ENCODE assay signal across 8 cellular contexts in genomic region chr3:51501833-51502561, GRCh38. TPM values are rescaled to one million over a fixed set of nuclear protein-coding genes. Genes with fewer than 3 reads are reported as not detected.
DNase-seq lines count a peak whose midpoint lies in the region; ATAC-seq and TF ChIP-seq lines count a peak whose summit lies in the region.

No MANE protein-coding gene starts in this region.

- no peaks in the 10 kb centered on the region for H3K9me3 Mint-ChIP-seq in CD14-positive monocyte
- no peaks in the 10 kb centered on the region for H3K9me3 Mint-ChIP-seq in dendritic cell treated with granulocyte-macrophage colony-stimulating factor and Interleukin-4, amounts not matched to agents 40 ng/mL and 50 ng/mL, for 4 days

- DNase-seq in CD14-positive monocyte (ENCODE audit: low spot score) (peak; percentile 59), H4 (ENCODE audit: low spot score) (peak; percentile 39), NCI-H446 treated with DMSO at 0.1 percent for 48 hours (lab: John Stamatoyannopoulos, UW) (peak; percentile 35), lower leg skin (ENCODE audit: low spot score in 2 of 2) (peak; percentile 78 to 96)
- DNase-seq in activated CD4-positive, alpha-beta T cell treated with anti-CD3 and anti-CD28 coated beads, Interleukin-2, amount 50 U/mL, for 4 hours: peak; percentile 71 to 78
- peak; percentile 67 to 69 (median 68) for DNase-seq in stimulated activated CD4-positive, alpha-beta T cell treated with anti-CD3 and anti-CD28 coated beads, TNF-alpha, amount 100 ng/mL, for 4 hours (ENCODE audit: low read depth in 3 of 3)

- TF ChIP-seq POLR2A in lower leg skin (IDR thresholded peaks at IDR 0.05): no peak

- peaks cover 0 to 3% (median 0%) of the 10 kb centered on the region in 3 donors for H3K27me3 Mint-ChIP-seq in CD14-positive monocyte (ENCODE audit: low read depth in 3 of 3)
- H3K27me3 Mint-ChIP-seq in dendritic cell treated with granulocyte-macrophage colony-stimulating factor and Interleukin-4, amounts not matched to agents 40 ng/mL and 50 ng/mL, for 4 days: no peaks in the 10 kb centered on the region

- H3K36me3 Mint-ChIP-seq in CD14-positive monocyte: no peaks in the 10 kb centered on the region
- peaks cover 11% of the 10 kb centered on the region for H3K36me3 Mint-ChIP-seq in dendritic cell treated with granulocyte-macrophage colony-stimulating factor and Interleukin-4, amounts not matched to agents 40 ng/mL and 50 ng/mL, for 4 days (ENCODE audit: low read depth)

- intact Hi-C loops in CD14-positive monocyte (cut with micrococcal nuclease) (loop anchor here (1.0 to 10.0 kb wide), 4 partner anchors 169 to 303 kb away; partner anchors contain the start of gene TEX264 (in 1 of the 2)), lower leg skin (cut with DNase I; ENCODE audit: low total_unique reads) (loop anchor here (5.0 to 10.0 kb wide), 2 partner anchors 170 to 303 kb away; partner anchors contain the start of gene TEX264)
- intact Hi-C loops in dendritic cell treated with granulocyte-macrophage colony-stimulating factor and Interleukin-4, amounts not matched to agents 40 ng/mL and 50 ng/mL, for 4 days (cut with micrococcal nuclease): loop anchor here (1.0 to 5.0 kb wide), 4 partner anchors 136 to 300 kb away; no protein-coding TSS in a partner anchor

- ATAC-seq in HG02678 (IDR thresholded peaks at IDR 0.05; ENCODE audit: unreplicated experiment): no peak

- TF ChIP-seq CTCF in CD14-positive monocyte (IDR thresholded peaks at IDR 0.05) (peak; percentile 94), lower leg skin (IDR thresholded peaks at IDR 0.05) (peak in 1 of 3 donors; percentile 67)

- WGBS in lower leg skin, 2 donors: 9 to 12% methylated on average over 6 of the region's 6 CpGs

- no peak overlapping the region for H3K4me3 ChIP-seq in lower leg skin (ENCODE audit: low read depth, poor library complexity, severe bottlenecking)

- peaks cover 9% of the 10 kb centered on the region for H3K4me1 Mint-ChIP-seq in CD14-positive monocyte
- peaks cover 15% of the 10 kb centered on the region for H3K4me1 Mint-ChIP-seq in dendritic cell treated with granulocyte-macrophage colony-stimulating factor and Interleukin-4, amounts not matched to agents 40 ng/mL and 50 ng/mL, for 4 days (ENCODE audit: low read depth)

- peak overlapping the region in 1 of 7 donors; percentile 96 for H3K27ac Mint-ChIP-seq in CD14-positive monocyte
- H3K27ac Mint-ChIP-seq in dendritic cell treated with granulocyte-macrophage colony-stimulating factor and Interleukin-4, amounts not matched to agents 40 ng/mL and 50 ng/mL, for 4 days: peak overlapping the region; percentile 97

- H3K4me3 Mint-ChIP-seq in CD14-positive monocyte: no peak overlapping the region
- H3K4me3 Mint-ChIP-seq in dendritic cell treated with granulocyte-macrophage colony-stimulating factor and Interleukin-4, amounts not matched to agents 40 ng/mL and 50 ng/mL, for 4 days: no peak overlapping the region

RNA-seq across cellular contexts. Expression of gene DCAF1, which starts 2.2 kb away (rescaled TPM):
- polyA plus RNA-seq in CD14-positive monocyte: 1 to 10 TPM; 2.6 to 4.0 TPM
- 8.5 and 9.9 TPM in 2 replicates for total RNA-seq in H4 (2014; rRNA removed; shearing (Covaris generic))
- total RNA-seq in lower leg skin: 10 to 100 TPM; 16.2 to 21.6 (median 19.1) TPM

RNA-seq across cellular contexts. Expression of gene RAD54L2, which starts 36.5 kb away (rescaled TPM):
- 1 to 10 TPM; 3.6 TPM for polyA plus RNA-seq in CD14-positive monocyte
- total RNA-seq in H4 (2014; rRNA removed; shearing (Covaris generic)): 4.0 and 5.7 TPM in 2 replicates
- total RNA-seq in lower leg skin: 10 to 100 TPM; 10.2 to 16.0 (median 13.6) TPM

Comparison
In these comparisons a context has a peak if more than half of its experiments do, and no peak if none do; other contexts are left out.
1. DNase-seq: peak in every context shown above with its lines; median percentile 87 in lower leg skin; 74 in activated CD4-positive, alpha-beta T cell treated with anti-CD3 and anti-CD28 coated beads, Interleukin-2, amount 50 U/mL, for 4 hours; 68 in stimulated activated CD4-positive, alpha-beta T cell treated with anti-CD3 and anti-CD28 coated beads, TNF-alpha, amount 100 ng/mL, for 4 hours; 59 in CD14-positive monocyte; 39 in H4; 35 in NCI-H446 treated with DMSO at 0.1 percent for 48 hours.